Comparison of ENCODE assay signal across 14 cellular contexts in genomic region chr13:111166882-111167281, GRCh38. TPM values are rescaled to one million over a fixed set of nuclear protein-coding genes. Genes with fewer than 3 reads are reported as not detected.
A peak's percentile ranks its signal among the peaks of the same experiment; 100 is the strongest.
DNase-seq lines count a peak whose midpoint lies in the region; FAIRE-seq and TF ChIP-seq lines count a peak whose summit lies in the region.
"Had no signal": no experiment of that assay in that cellular context is flagged by ENCODE, and none has a peak within 500 bp of the region (broad histone marks: within the 10 kb centered on the region; RNA-seq: fewer than 3 reads in every experiment).

No MANE protein-coding gene starts in this region.

- 38 to 52% (median 49%) methylated on average over 10 of the region's 10 CpGs for WGBS in small intestine, 3 donors

- H3K27me3 ChIP-seq in small intestine (ENCODE audit: control insufficient read depth in 2 of 2, insufficient read depth in 2 of 2, low read length in 2 of 2), result no peaks in the 10 kb centered on the region
- H3K27me3 ChIP-seq: thyroid gland had no signal

- FAIRE-seq in small intestine (lab: Jason Lieb, UNC), result no peak

- peaks cover 47% of the 10 kb centered on the region for H3K36me3 Mint-ChIP-seq in T-helper 1 cell treated with Interleukin-12 subunit alpha and Interleukin-12 subunit beta and Interleukin-4 antibody, amounts not matched to agents 30 μg/mL and 1 μg/mL, for 36 hours (ENCODE audit: low read depth)
- H3K36me3 Mint-ChIP-seq in chondrocyte (ENCODE audit: low read depth) (peaks cover 31% of the 10 kb centered on the region), MCF 10A (ENCODE audit: insufficient read depth, unreplicated experiment) (peaks cover 25% of the 10 kb centered on the region)

- peaks cover 11 to 19% of the 10 kb centered on the region in 2 donors for H3K4me1 ChIP-seq in small intestine (ENCODE audit: control insufficient read depth in 2 of 2, insufficient read depth in 1 of 2, low read depth in 1 of 2, low read length in 1 of 2)

- no peak overlapping the region for H3K4me3 ChIP-seq in small intestine (ENCODE audit: low read depth in 1 of 2, low read length in 2 of 2)
- H3K4me3 ChIP-seq: thyroid gland had no signal

- no peaks in the 10 kb centered on the region for H3K9me3 ChIP-seq in small intestine (ENCODE audit: control insufficient read depth, low read depth)
- H3K9me3 ChIP-seq: thyroid gland had no signal

- intact Hi-C loops in MCF 10A (cut with micrococcal nuclease), result no loop called here

- no TSS peak for BruUV-seq in MCF 10A (replicated peaks; lab: Mats Ljungman, UMichigan)

- TF ChIP-seq CTCF in chondrocyte (IDR thresholded peaks at IDR 0.05), result no peak
- TF ChIP-seq CTCF in MCF 10A (IDR thresholded peaks at IDR 0.05; ENCODE audit: unreplicated experiment), result no peak

- in situ Hi-C loops in ACHN (cut with HindIII; ENCODE audit: low pct_ligation_motif_present, low pct_unique_long_range_greater_than_20kb, low sequenced_read_pairs), result no loop called here

- no peaks in the 10 kb centered on the region for H3K27me3 Mint-ChIP-seq in T-helper 1 cell treated with Interleukin-12 subunit alpha and Interleukin-12 subunit beta and Interleukin-4 antibody, amounts not matched to agents 30 μg/mL and 1 μg/mL, for 36 hours (ENCODE audit: low read depth)
- H3K27me3 Mint-ChIP-seq in chondrocyte (ENCODE audit: low read depth), result no peaks in the 10 kb centered on the region
- H3K27me3 Mint-ChIP-seq in MCF 10A (ENCODE audit: insufficient read depth, unreplicated experiment), result no peaks in the 10 kb centered on the region

- DNase-seq in T-helper 1 cell, result no peak
- peak; percentile 17 for DNase-seq in NCI-H1092 (lab: John Stamatoyannopoulos, UW)
- DNase-seq in chondrocyte (ENCODE audit: low spot score), result no peak
- DNase-seq in small intestine, result peak; percentile 29
- DNase-seq in ACHN, result no peak
- DNase-seq in MCF 10A (ENCODE audit: unreplicated experiment), result no peak
- no peak for DNase-seq in LoVo (ENCODE audit: low spot score)
- DNase-seq: 8988T; activated effector memory CD4-positive, alpha-beta T cell treated with anti-CD3 and anti-CD28 coated beads, Interleukin-2, amount 50 U/mL, for 16 hours; DMS153; NCI-H526 treated with DMSO at 0.1 percent for 48 hours; thyroid gland had no signal

- peaks cover 32% of the 10 kb centered on the region for H3K4me1 Mint-ChIP-seq in T-helper 1 cell treated with Interleukin-12 subunit alpha and Interleukin-12 subunit beta and Interleukin-4 antibody, amounts not matched to agents 30 μg/mL and 1 μg/mL, for 36 hours (ENCODE audit: low read depth)
- H3K4me1 Mint-ChIP-seq in chondrocyte (ENCODE audit: low read depth) (peaks cover 75% of the 10 kb centered on the region), MCF 10A (ENCODE audit: insufficient read depth, unreplicated experiment) (no peaks in the 10 kb centered on the region)

- peak overlapping the region; percentile 43 to 72 for H3K27ac ChIP-seq in small intestine (ENCODE audit: low read depth in 1 of 2, low read length in 1 of 2)
- H3K27ac ChIP-seq: thyroid gland had no signal

- H3K9me3 Mint-ChIP-seq in T-helper 1 cell treated with Interleukin-12 subunit alpha and Interleukin-12 subunit beta and Interleukin-4 antibody, amounts not matched to agents 30 μg/mL and 1 μg/mL, for 36 hours, result peaks cover 8% of the 10 kb centered on the region
- peaks cover 4% of the 10 kb centered on the region for H3K9me3 Mint-ChIP-seq in chondrocyte (ENCODE audit: low read depth)
- H3K9me3 Mint-ChIP-seq in MCF 10A (ENCODE audit: unreplicated experiment), result no peaks in the 10 kb centered on the region

- peak overlapping the region; percentile 32 for H3K27ac Mint-ChIP-seq in T-helper 1 cell treated with Interleukin-12 subunit alpha and Interleukin-12 subunit beta and Interleukin-4 antibody, amounts not matched to agents 30 μg/mL and 1 μg/mL, for 36 hours
- H3K27ac Mint-ChIP-seq in chondrocyte (ENCODE audit: unreplicated experiment), result peak overlapping the region; percentile 6
- no peak overlapping the region for H3K27ac Mint-ChIP-seq in MCF 10A (ENCODE audit: low read depth, unreplicated experiment)
- H3K27ac Mint-ChIP-seq: WTC11 had no signal

- no peak overlapping the region for H3K4me3 Mint-ChIP-seq in T-helper 1 cell treated with Interleukin-12 subunit alpha and Interleukin-12 subunit beta and Interleukin-4 antibody, amounts not matched to agents 30 μg/mL and 1 μg/mL, for 36 hours
- H3K4me3 Mint-ChIP-seq in chondrocyte (ENCODE audit: unreplicated experiment), result no peak overlapping the region
- H3K4me3 Mint-ChIP-seq in MCF 10A (ENCODE audit: unreplicated experiment), result no peak overlapping the region
- H3K4me3 Mint-ChIP-seq: WTC11 had no signal

- CTCF ChIA-PET in MCF 10A (lab: Yijun Ruan, JAX), result interaction anchor here (1.2 to 1.6 kb wide), 2 partner anchors 14 to 99 kb away, joined by 3 to 5 read pairs; no protein-coding TSS in a partner anchor

- POLR2A ChIA-PET in MCF 10A (lab: Yijun Ruan, JAX), result no interaction called here

- H3K36me3 ChIP-seq in small intestine (ENCODE audit: control insufficient read depth in 2 of 2, insufficient read depth in 2 of 2, low read length in 2 of 2), result peaks cover 2% of the 10 kb centered on the region in 2 donors
- H3K36me3 ChIP-seq: thyroid gland had no signal

RNA-seq across cellular contexts. Expression of gene ARHGEF7, which starts 51.8 kb away (rescaled TPM):
- total RNA-seq in chondrocyte, result 96.8 to 138 TPM (median 137 TPM) in 3 replicates
- 10 to 100 TPM; 21.6 to 26.4 (median 22.9) TPM for polyA plus RNA-seq in small intestine
- total RNA-seq in MCF 10A (2022), result 43.5 and 49.4 TPM in 2 replicates

Comparison
In these comparisons a context has a peak if more than half of its experiments do, and no peak if none do; other contexts are left out.
1. DNase-seq: peak in NCI-H1092 (single experiment) and small intestine (single experiment); none in T-helper 1 cell (0 of 5), chondrocyte (single experiment), ACHN (single experiment), MCF 10A (single experiment) and LoVo (single experiment).